1 cellular context compared by ENCODE assay signal in genomic region chr7:108089381-108089780, GRCh38.
TF ChIP-seq lines count a peak whose summit lies in the region.

No MANE protein-coding gene starts in this region.

TF ChIP-seq in K562, 482 proteins besides CTCF, POLR2A, EP300 and RAD21 (continued from another document):
- TF ChIP-seq HMBOX1 (IDR thresholded peaks at IDR 0.05) (peak; percentile 95), JUND (IDR thresholded peaks at IDR 0.05; ENCODE audit: borderline replicate concordance, low read depth, low read length) (no peak), JUND (tag; IDR thresholded peaks at IDR 0.05; ENCODE audit: borderline replicate concordance, low read depth, low read length) (peak; percentile 49; the same call in 1 of the 3 replicates), HINFP (tag; conservative IDR thresholded peaks at IDR 0.05; ENCODE audit: low read depth) (0 out of 2 replicates have a peak, but pooled peaks have one; percentile 23), GATAD2A (IDR thresholded peaks at IDR 0.05) (0 out of 2 replicates have a peak, but pooled peaks have one; percentile 16), CBFA2T3 (IDR thresholded peaks at IDR 0.05) (peak; percentile 31; the same call in 1 of the 2 replicates), GATA2 (CRISPR knock-in tag; IDR thresholded peaks at IDR 0.05) (peak; percentile 30), ZNF347 (CRISPR knock-in tag; IDR thresholded peaks at IDR 0.05; ENCODE audit: low read depth) (no peak), SOX6 (IDR thresholded peaks at IDR 0.05) (peak; percentile 10; the same call in 1 of the 2 replicates), PHF21A (IDR thresholded peaks at IDR 0.05; ENCODE audit: borderline replicate concordance, low read depth) (no peak), TAL1 (IDR thresholded peaks at IDR 0.05) (0 out of 2 replicates have a peak, but pooled peaks have one; percentile 7), RCOR1 (IDR thresholded peaks at IDR 0.05; ENCODE audit: borderline replicate concordance in 1 of 2, low read depth in 2 of 2, low read length in 2 of 2) (peak in 1 of 2 experiments; percentile 33; a peak in 1 of 4 replicates), NR2C1 (IDR thresholded peaks at IDR 0.05) (no peak), NR2C1 (tag; IDR thresholded peaks at IDR 0.05) (peak; percentile 39; the same call in 1 of the 2 replicates), ADNP (tag; IDR thresholded peaks at IDR 0.05) (no peak; the same call in 1 of the 2 replicates)
- TF ChIP-seq, protein P1, sequence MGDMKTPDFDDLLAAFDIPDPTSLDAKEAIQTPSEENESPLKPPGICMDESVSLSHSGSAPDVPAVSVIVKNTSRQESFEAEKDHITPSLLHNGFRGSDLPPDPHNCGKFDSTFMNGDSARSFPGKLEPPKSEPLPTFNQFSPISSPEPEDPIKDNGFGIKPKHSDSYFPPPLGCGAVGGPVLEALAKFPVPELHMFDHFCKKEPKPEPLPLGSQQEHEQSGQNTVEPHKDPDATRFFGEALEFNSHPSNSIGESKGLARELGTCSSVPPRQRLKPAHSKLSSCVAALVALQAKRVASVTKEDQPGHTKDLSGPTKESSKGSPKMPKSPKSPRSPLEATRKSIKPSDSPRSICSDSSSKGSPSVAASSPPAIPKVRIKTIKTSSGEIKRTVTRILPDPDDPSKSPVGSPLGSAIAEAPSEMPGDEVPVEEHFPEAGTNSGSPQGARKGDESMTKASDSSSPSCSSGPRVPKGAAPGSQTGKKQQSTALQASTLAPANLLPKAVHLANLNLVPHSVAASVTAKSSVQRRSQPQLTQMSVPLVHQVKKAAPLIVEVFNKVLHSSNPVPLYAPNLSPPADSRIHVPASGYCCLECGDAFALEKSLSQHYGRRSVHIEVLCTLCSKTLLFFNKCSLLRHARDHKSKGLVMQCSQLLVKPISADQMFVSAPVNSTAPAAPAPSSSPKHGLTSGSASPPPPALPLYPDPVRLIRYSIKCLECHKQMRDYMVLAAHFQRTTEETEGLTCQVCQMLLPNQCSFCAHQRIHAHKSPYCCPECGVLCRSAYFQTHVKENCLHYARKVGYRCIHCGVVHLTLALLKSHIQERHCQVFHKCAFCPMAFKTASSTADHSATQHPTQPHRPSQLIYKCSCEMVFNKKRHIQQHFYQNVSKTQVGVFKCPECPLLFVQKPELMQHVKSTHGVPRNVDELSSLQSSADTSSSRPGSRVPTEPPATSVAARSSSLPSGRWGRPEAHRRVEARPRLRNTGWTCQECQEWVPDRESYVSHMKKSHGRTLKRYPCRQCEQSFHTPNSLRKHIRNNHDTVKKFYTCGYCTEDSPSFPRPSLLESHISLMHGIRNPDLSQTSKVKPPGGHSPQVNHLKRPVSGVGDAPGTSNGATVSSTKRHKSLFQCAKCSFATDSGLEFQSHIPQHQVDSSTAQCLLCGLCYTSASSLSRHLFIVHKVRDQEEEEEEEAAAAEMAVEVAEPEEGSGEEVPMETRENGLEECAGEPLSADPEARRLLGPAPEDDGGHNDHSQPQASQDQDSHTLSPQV (IDR thresholded peaks at IDR 0.05), result peak; percentile 31; the same call in 1 of the 2 replicates
TF ChIP-seq in K562: peak in this region for 12.
